ENCODE assay signal across 8 cellular contexts in the genomic region with DNA sequence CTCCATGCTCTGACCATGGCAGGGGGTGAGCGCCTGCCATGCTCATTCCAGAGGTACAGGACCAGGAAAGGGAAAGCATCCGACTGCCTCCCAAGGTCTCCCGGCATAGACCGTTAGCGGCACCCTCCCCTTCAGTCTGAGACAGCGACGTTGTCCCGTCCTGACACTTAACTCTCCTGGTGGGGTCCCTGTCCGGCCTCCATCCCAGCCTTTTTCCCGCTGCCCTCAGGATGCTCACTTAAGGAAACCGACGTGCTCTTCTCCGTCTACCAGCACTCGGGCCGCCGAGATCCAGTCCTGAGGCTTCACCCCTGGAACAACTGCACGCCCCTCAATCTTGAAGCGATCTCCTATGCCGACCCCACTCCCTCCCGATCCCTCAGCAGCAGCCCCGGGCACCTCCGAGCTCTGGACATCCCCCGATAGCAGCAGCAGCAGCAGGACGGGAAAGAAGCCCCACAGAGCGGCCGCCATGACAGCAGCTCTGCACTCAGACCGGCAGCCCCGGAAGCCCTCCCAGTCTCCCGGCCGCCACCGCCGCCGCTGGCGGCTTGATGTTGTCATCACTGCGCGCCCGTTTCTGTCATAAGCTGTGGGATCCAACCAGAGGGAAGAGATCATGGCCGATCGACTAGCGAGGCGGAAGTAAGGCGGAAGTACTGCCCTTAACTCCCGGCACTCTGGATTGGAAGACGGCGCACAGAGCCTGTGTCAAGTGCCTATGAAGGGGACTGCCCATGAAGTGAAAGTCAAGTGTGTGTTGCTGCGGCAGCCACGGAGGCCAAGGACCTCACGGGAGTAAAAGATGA. TPM values are rescaled to one million over a fixed set of nuclear protein-coding genes. Genes with fewer than 3 reads are reported as not detected.
A peak's percentile ranks its signal among the peaks of the same experiment; 100 is the strongest.
DNase-seq lines count a peak whose midpoint lies in the region; ATAC-seq, FAIRE-seq and TF ChIP-seq lines count a peak whose summit lies in the region.

A gene (minus strand): TSS at position 497 of the 809 bp plus-strand sequence. CDS start 23 bp downstream, at position 474.
A gene (plus strand): TSS at position 718 of the 809 bp plus-strand sequence. CDS start 449 bp downstream, outside the sequence.

- TF ChIP-seq CTCF in AG09309 (IDR thresholded peaks at IDR 0.05; ENCODE audit: control insufficient read depth, insufficient read depth, low read depth, low read length, missing control alignments) (no peak), activated B cell treated with CpG ODN at 0.5 μM for 24 hours (IDR thresholded peaks at IDR 0.05) (no peak)

- DNase-seq in AG09309 (ENCODE audit: low read depth) (peak; percentile 99), NCI-H226 (peak; percentile 92), activated B cell treated with CpG ODN at 0.5 μM for 24 hours (peak; percentile 98), caudate nucleus (lab: John Stamatoyannopoulos, UW) (peak; percentile 78 to 99 (median 97)), iPS-NIHi7 (ENCODE audit: extremely low spot score) (peak; percentile 98), small intestine (peak; percentile 99)

- H3K27ac ChIP-seq in caudate nucleus (ENCODE audit: low read depth, low read length) (peak within 1 kb of the TSS; percentile 84), small intestine (ENCODE audit: low read depth in 1 of 2, low read length in 1 of 2) (peak within 1 kb of the TSS; percentile 80 to 91)

- no peaks in the 10 kb centered on the region for H3K4me1 ChIP-seq in small intestine (ENCODE audit: control insufficient read depth in 2 of 2, insufficient read depth in 1 of 2, low read depth in 1 of 2, low read length in 1 of 2)

- peaks cover 4% of the 10 kb centered on the region for H3K9me3 Mint-ChIP-seq in activated B cell treated with CpG ODN at 0.5 μM for 24 hours

- H3K4me3 ChIP-seq in AG09309 (ENCODE audit: control insufficient read depth, low read depth, low read length) (peak within 1 kb of the TSS; percentile 90), small intestine (ENCODE audit: low read depth in 1 of 2, low read length in 2 of 2) (peak within 1 kb of the TSS; percentile 67 to 96)

- peak within 1 kb of the TSS; percentile 99 for H3K4me3 Mint-ChIP-seq in activated B cell treated with CpG ODN at 0.5 μM for 24 hours

- H3K9me3 ChIP-seq in small intestine (ENCODE audit: control insufficient read depth, low read depth) = no peaks in the 10 kb centered on the region

- H3K27me3 ChIP-seq in small intestine (ENCODE audit: control insufficient read depth in 2 of 2, insufficient read depth in 2 of 2, low read length in 2 of 2) = no peaks in the 10 kb centered on the region

- FAIRE-seq in small intestine (lab: Jason Lieb, UNC) = no peak

- 0 to 1% (median 0%) methylated on average over 46 to 48 of the region's 48 CpGs for WGBS in small intestine, 3 donors

- POLR2A ChIA-PET in activated B cell treated with CpG ODN at 0.5 μM for 24 hours (lab: Charles Lee) = interaction anchor here (0.6 to 2.1 kb wide), 18 partner anchors 9 to 1444 kb away, joined by 3 to 32 read pairs (median 5); a partner anchor contains a TSS

- H3K4me1 Mint-ChIP-seq in activated B cell treated with CpG ODN at 0.5 μM for 24 hours = peaks cover 43% of the 10 kb centered on the region

- H3K27me3 Mint-ChIP-seq in activated B cell treated with CpG ODN at 0.5 μM for 24 hours = no peaks in the 10 kb centered on the region

- peak within 1 kb of the TSS; percentile 98 for H3K27ac Mint-ChIP-seq in activated B cell treated with CpG ODN at 0.5 μM for 24 hours

- CTCF ChIA-PET in activated B cell treated with CpG ODN at 0.5 μM for 24 hours (lab: Charles Lee) = interaction anchor here (1.0 to 1.4 kb wide), 2 partner anchors 108 to 266 kb away, joined by 5 to 7 read pairs; a partner anchor contains a TSS

- peaks cover 29% of the 10 kb centered on the region for H3K36me3 Mint-ChIP-seq in activated B cell treated with CpG ODN at 0.5 μM for 24 hours (ENCODE audit: low read depth)

- intact Hi-C loops in activated B cell treated with CpG ODN at 0.5 μM for 24 hours (cut with micrococcal nuclease) = loop anchor here (1.0 to 10.0 kb wide), 11 partner anchors 39 to 1443 kb away; a partner anchor contains a TSS

- ATAC-seq in GM19023 (IDR thresholded peaks at IDR 0.05; ENCODE audit: unreplicated experiment) = peak; percentile 98
- peak; percentile 95 for ATAC-seq in HG03196 (IDR thresholded peaks at IDR 0.05; ENCODE audit: unreplicated experiment)
- ATAC-seq in activated B cell treated with CpG ODN at 0.5 μM for 24 hours (ENCODE audit: low read depth) = peak; percentile 98

- H3K36me3 ChIP-seq in small intestine (ENCODE audit: control insufficient read depth in 2 of 2, insufficient read depth in 2 of 2, low read length in 2 of 2) = no peaks in the 10 kb centered on the region

RNA-seq across cellular contexts. Expression of the first gene that starts in this region (rescaled TPM):
- 29.8 and 31.9 TPM in 2 replicates for total RNA-seq in activated B cell treated with CpG ODN at 0.5 μM for 24 hours
- polyA plus RNA-seq in small intestine = 10 to 100 TPM; 38.7 to 86.1 (median 41.1) TPM

RNA-seq across cellular contexts. Expression of the second gene that starts in this region (rescaled TPM):
- 4.8 and 5.3 TPM in 2 replicates for total RNA-seq in activated B cell treated with CpG ODN at 0.5 μM for 24 hours
- polyA plus RNA-seq in small intestine = 1 to 10 TPM in 1 of 3 donors, under 1 TPM in 2; 0.27 to 1.1 (median 0.89) TPM

Comparison
In these comparisons a context has a peak if more than half of its experiments do, and no peak if none do; other contexts are left out.
1. Peak in every context shown above with its lines: DNase-seq, ATAC-seq, H3K4me3 ChIP-seq and H3K27ac ChIP-seq.